8 cellular contexts compared by ENCODE assay signal in the genomic region with DNA sequence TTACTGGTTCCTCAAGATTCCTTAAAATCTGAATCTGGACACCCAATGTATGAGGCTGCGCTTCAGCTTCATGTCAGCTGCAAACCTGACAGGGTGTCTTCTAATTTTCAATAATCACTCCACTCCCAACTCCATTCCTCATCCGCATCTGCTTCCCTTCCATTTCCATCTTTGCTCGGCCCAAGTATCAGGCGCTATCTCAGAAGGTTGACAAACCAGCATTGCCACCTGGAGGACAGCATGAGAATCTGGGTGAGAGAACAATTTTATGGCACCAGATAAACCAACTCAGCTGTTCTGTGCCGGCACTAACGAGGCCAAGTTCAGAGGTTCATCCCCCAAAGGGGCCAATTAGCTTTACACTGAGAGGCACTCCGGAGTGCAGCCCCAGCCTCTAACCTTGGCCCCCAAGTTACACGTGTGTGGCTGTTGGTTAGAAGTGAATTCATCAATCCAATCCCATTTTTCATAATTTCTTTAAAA.
DNase-seq lines count a peak whose midpoint lies in the region; ATAC-seq and TF ChIP-seq lines count a peak whose summit lies in the region.

No MANE protein-coding gene starts in this region.

- H3K36me3 ChIP-seq in ascending aorta, result no peaks in the 10 kb centered on the region
- H3K36me3 ChIP-seq in smooth muscle cell (ENCODE audit: low read depth), result no peaks in the 10 kb centered on the region

- H3K27ac ChIP-seq in ascending aorta, result no peak overlapping the region
- no peak overlapping the region for H3K27ac ChIP-seq in smooth muscle cell (ENCODE audit: low read depth)

- peak; percentile 64 for ATAC-seq in HG02885 (IDR thresholded peaks at IDR 0.05; ENCODE audit: poor library complexity, unreplicated experiment)
- no peak for ATAC-seq in GM21515 (IDR thresholded peaks at IDR 0.05; ENCODE audit: unreplicated experiment)

- peak overlapping the region; percentile 16 for H2AFZ ChIP-seq in smooth muscle cell (ENCODE audit: low read depth)

- peak overlapping the region; percentile 9 for H3K4me2 ChIP-seq in smooth muscle cell

- no peak overlapping the region for H3K9ac ChIP-seq in smooth muscle cell (ENCODE audit: low read depth)

- H3K4me1 ChIP-seq in ascending aorta (no peaks in the 10 kb centered on the region), smooth muscle cell (ENCODE audit: low read depth) (no peaks in the 10 kb centered on the region)

- intact Hi-C loops in ascending aorta (cut with DNase I), result loop anchor here (1.0 kb wide), 1 partner anchor 114 kb away; no protein-coding TSS in a partner anchor

- H3K4me3 ChIP-seq in ascending aorta, result no peak overlapping the region
- no peak overlapping the region for H3K4me3 ChIP-seq in smooth muscle cell

- WGBS in smooth muscle cell (ENCODE audit: low lambda C conversion rate), result 20% methylated on average over 8 of the region's 8 CpGs

- H3K27me3 ChIP-seq in ascending aorta (no peaks in the 10 kb centered on the region), smooth muscle cell (ENCODE audit: low read depth) (no peaks in the 10 kb centered on the region)

- TF ChIP-seq CTCF in ascending aorta (IDR thresholded peaks at IDR 0.05) (peak; percentile 54 to 74 (median 72)), smooth muscle cell (IDR thresholded peaks at IDR 0.05; ENCODE audit: borderline replicate concordance, insufficient read depth, poor library complexity, severe bottlenecking) (peak; percentile 63)

- H3K79me2 ChIP-seq in smooth muscle cell (ENCODE audit: low read depth), result no peaks in the 10 kb centered on the region

- no peaks in the 10 kb centered on the region for H4K20me1 ChIP-seq in smooth muscle cell (ENCODE audit: low read depth)

- H3K9me3 ChIP-seq in ascending aorta (no peaks in the 10 kb centered on the region), smooth muscle cell (replicated peaks; ENCODE audit: low read depth) (no peaks in the 10 kb centered on the region)

- H3F3A ChIP-seq in smooth muscle cell (ENCODE audit: low read depth), result no peaks in the 10 kb centered on the region

- DNase-seq in SIG-M5 treated with dmso at 0.1 percent for 504 hours (lab: John Stamatoyannopoulos, UW; ENCODE audit: unreplicated experiment), result peak; percentile 63
- DNase-seq in SIG-M5 (lab: John Stamatoyannopoulos, UW), result no peak
- peak; percentile 35 for DNase-seq in NCI-H345 treated with DMSO at 0.1 percent for 48 hours (lab: John Stamatoyannopoulos, UW; ENCODE audit: unreplicated experiment)
- DNase-seq in ascending aorta (ENCODE audit: low spot score in 2 of 2), result peak in 1 of 2 donors; percentile 69
- peak in 28 of 51 donors; percentile 1 to 44 (median 16) for DNase-seq in hypothalamus (lab: John Stamatoyannopoulos, UW)
- DNase-seq in smooth muscle cell (lab: John Stamatoyannopoulos, UW; ENCODE audit: unreplicated experiment), result no peak

Comparison
In these comparisons a context has a peak if more than half of its experiments do, and no peak if none do; other contexts are left out.
1. DNase-seq: peak in SIG-M5 treated with dmso at 0.1 percent for 504 hours (single experiment), NCI-H345 treated with DMSO at 0.1 percent for 48 hours (single experiment) and hypothalamus (28 of 51); none in SIG-M5 (single experiment) and smooth muscle cell (single experiment).